ENCODE assay signal across 1 cellular context in the genomic region with DNA sequence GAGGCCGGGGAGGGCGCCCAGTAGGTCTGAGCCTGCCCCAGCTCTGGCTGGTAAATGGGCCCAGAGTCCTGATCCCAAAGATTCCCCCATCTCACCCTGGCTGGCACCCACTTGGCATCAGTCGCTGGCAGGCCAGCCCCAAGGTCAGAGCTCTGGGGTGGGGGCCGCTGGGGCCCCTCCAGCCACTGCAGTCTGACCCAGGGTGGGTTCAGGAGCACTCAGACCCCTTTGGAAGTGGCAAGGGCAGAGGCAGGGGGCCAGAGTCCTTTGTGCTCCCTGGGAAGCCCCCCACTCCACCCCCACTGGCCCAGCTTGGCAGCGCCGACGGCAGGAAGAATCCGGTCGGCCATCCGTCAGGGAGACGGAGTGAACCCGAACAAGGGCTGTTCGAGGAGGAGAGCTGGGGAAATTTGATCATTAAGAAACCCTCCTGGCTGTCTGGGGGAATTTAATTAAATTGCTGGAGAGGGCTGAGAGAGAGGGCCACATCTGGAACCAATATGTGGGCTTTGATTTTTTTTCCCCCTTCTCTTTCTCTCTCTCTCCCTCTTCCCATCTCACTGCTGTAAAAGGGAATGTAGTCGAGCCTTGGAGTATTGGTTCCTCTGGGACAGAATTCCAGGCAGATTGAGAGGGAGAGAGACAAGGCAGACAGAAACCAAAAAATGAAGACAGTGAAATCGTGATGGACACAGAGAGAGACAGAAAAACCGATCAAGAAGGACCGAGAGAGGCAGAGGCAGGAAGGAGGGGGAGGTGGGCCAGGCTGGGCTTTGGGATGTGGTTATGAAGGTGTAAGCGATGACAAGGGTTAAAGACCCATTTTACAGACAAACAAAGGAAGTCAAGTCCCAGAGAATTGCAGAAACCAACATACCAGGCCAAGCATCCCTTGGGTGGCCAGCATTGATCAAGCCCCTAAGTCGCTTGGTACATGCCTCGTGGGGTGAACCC.
TF ChIP-seq lines count a peak whose summit lies in the region.

No MANE protein-coding gene starts in this region.

TF ChIP-seq in SK-N-SH, 30 proteins besides CTCF, POLR2A, EP300 and RAD21:
- TF ChIP-seq, protein P1, sequence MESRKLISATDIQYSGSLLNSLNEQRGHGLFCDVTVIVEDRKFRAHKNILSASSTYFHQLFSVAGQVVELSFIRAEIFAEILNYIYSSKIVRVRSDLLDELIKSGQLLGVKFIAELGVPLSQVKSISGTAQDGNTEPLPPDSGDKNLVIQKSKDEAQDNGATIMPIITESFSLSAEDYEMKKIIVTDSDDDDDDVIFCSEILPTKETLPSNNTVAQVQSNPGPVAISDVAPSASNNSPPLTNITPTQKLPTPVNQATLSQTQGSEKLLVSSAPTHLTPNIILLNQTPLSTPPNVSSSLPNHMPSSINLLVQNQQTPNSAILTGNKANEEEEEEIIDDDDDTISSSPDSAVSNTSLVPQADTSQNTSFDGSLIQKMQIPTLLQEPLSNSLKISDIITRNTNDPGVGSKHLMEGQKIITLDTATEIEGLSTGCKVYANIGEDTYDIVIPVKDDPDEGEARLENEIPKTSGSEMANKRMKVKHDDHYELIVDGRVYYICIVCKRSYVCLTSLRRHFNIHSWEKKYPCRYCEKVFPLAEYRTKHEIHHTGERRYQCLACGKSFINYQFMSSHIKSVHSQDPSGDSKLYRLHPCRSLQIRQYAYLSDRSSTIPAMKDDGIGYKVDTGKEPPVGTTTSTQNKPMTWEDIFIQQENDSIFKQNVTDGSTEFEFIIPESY (IDR thresholded peaks at IDR 0.05; ENCODE audit: borderline replicate concordance, low read depth), result no peak
- TF ChIP-seq RCOR1 (IDR thresholded peaks at IDR 0.05; ENCODE audit: low read length) (peak; percentile 76; the same call in 1 of the 2 replicates), GATA2 (CRISPR knock-in tag; IDR thresholded peaks at IDR 0.05) (no peak), CHD2 (IDR thresholded peaks at IDR 0.05; ENCODE audit: low read length, partially characterized antibody) (peak; percentile 16), TCF12 (IDR thresholded peaks at IDR 0.05) (peak; percentile 65; the same call in 1 of the 2 replicates), FOXJ3 (CRISPR knock-in tag; IDR thresholded peaks at IDR 0.05) (0 out of 2 replicates have a peak, but pooled peaks have one; percentile 13)
TF ChIP-seq in SK-N-SH: peak in this region for 4.
